1 cellular context compared by ENCODE assay signal in the genomic region with DNA sequence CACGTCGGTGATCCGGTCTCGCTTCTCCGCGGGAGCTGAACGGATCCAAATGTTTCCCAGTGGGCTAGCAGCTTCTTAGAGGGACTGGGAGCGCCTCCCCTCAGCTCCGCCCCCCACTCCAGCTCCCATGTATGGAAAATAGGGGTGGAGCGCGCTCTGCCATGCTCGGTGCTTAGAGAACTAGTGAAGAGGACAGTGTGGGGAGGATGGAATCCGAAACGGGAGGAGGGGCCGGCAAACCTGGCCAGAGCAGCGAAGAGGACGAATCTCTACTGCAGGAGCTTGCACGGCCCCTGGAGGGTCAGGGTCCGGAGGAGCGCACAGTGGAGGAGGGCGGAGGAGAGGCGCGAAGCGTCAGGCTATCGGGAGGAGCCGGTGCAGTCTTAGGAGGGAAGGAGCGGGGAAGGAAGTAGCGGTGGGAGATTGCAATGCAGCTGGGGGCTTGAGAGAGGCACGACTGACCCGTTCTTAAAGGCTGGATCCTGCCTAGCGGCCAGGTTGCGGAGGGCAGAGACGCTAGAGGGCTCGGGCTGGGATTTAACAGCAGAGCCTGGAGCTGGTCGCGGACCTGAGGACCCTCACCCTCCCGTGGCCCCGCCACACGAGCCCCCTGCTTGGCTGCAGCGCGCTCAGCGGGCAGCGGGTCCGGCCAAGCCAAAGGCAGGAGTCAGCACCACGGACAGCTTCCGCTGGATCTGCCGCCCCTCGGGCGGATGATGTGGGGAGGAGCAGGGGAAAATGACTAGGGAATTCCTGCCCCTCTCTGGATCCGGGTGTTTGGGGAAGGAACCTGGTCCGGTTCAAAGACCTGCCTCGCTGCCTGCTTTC.
A peak's percentile ranks its signal among the peaks of the same experiment; 100 is the strongest.
TF ChIP-seq lines count a peak whose summit lies in the region.

A gene (minus strand): TSS at position 51 of the 828 bp plus-strand sequence. CDS start 404 bp downstream, outside the sequence.

TF ChIP-seq in SK-N-SH, 30 proteins besides CTCF, POLR2A, EP300 and RAD21:
- TF ChIP-seq, protein P1, sequence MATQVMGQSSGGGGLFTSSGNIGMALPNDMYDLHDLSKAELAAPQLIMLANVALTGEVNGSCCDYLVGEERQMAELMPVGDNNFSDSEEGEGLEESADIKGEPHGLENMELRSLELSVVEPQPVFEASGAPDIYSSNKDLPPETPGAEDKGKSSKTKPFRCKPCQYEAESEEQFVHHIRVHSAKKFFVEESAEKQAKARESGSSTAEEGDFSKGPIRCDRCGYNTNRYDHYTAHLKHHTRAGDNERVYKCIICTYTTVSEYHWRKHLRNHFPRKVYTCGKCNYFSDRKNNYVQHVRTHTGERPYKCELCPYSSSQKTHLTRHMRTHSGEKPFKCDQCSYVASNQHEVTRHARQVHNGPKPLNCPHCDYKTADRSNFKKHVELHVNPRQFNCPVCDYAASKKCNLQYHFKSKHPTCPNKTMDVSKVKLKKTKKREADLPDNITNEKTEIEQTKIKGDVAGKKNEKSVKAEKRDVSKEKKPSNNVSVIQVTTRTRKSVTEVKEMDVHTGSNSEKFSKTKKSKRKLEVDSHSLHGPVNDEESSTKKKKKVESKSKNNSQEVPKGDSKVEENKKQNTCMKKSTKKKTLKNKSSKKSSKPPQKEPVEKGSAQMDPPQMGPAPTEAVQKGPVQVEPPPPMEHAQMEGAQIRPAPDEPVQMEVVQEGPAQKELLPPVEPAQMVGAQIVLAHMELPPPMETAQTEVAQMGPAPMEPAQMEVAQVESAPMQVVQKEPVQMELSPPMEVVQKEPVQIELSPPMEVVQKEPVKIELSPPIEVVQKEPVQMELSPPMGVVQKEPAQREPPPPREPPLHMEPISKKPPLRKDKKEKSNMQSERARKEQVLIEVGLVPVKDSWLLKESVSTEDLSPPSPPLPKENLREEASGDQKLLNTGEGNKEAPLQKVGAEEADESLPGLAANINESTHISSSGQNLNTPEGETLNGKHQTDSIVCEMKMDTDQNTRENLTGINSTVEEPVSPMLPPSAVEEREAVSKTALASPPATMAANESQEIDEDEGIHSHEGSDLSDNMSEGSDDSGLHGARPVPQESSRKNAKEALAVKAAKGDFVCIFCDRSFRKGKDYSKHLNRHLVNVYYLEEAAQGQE (IDR thresholded peaks at IDR 0.05; ENCODE audit: low read depth, low read length): peak; percentile 97
- TF ChIP-seq TAF1 (IDR thresholded peaks at IDR 0.05; ENCODE audit: borderline replicate concordance, low read depth, low read length): no peak
